Comparison of ENCODE assay signal across 9 cellular contexts in genomic region chr4:140296871-140297570, GRCh38.
DNase-seq lines count a peak whose midpoint lies in the region; ATAC-seq and TF ChIP-seq lines count a peak whose summit lies in the region.
"Had no signal": no experiment of that assay in that cellular context is flagged by ENCODE, and none has a peak within 500 bp of the region (broad histone marks: within the 10 kb centered on the region; RNA-seq: fewer than 3 reads in every experiment).

No MANE protein-coding gene starts in this region.

- H3K9ac ChIP-seq in PC-3 (ENCODE audit: low read length) = no peak overlapping the region

- peak overlapping the region; percentile 86 for H3K4me2 ChIP-seq in PC-3 (ENCODE audit: low read length)

- ATAC-seq in PC-3 (peak; percentile 71), gastroesophageal sphincter (no peak), left lobe of liver (no peak), GM19023 (IDR thresholded peaks at IDR 0.05; ENCODE audit: unreplicated experiment) (no peak)

- H3K4me3 Mint-ChIP-seq in activated naive CD4-positive, alpha-beta T cell treated with anti-CD3 and anti-CD28 coated beads for 36 hours = no peak overlapping the region

- no peaks in the 10 kb centered on the region for H3K4me1 Mint-ChIP-seq in activated naive CD4-positive, alpha-beta T cell treated with anti-CD3 and anti-CD28 coated beads for 36 hours (ENCODE audit: low read depth)

- CTCF ChIA-PET in PC-3 (lab: Charles Lee) = no interaction called here
- CTCF ChIA-PET in activated naive CD4-positive, alpha-beta T cell treated with anti-CD3 and anti-CD28 coated beads for 36 hours (lab: Charles Lee) = no interaction called here

- H3K9me3 Mint-ChIP-seq in activated naive CD4-positive, alpha-beta T cell treated with anti-CD3 and anti-CD28 coated beads for 36 hours = no peaks in the 10 kb centered on the region

- TF ChIP-seq CTCF in PC-3 (conservative IDR thresholded peaks at IDR 0.05; ENCODE audit: low read depth, low read length) (no peak), gastroesophageal sphincter (IDR thresholded peaks at IDR 0.05) (no peak), suprapubic skin (IDR thresholded peaks at IDR 0.05) (no peak)

- H3F3A ChIP-seq in PC-3 (ENCODE audit: low read length, unreplicated experiment) = no peaks in the 10 kb centered on the region

- no TSS peak for BruUV-seq in PC-3 (replicated peaks; lab: Mats Ljungman, UMichigan)

- TF ChIP-seq EP300 in gastroesophageal sphincter (IDR thresholded peaks at IDR 0.05) (no peak), suprapubic skin (IDR thresholded peaks at IDR 0.05) (no peak)

- no peaks in the 10 kb centered on the region for H3K36me3 ChIP-seq in PC-3 (ENCODE audit: low read depth, low read length)
- no peaks in the 10 kb centered on the region for H3K36me3 ChIP-seq in gastroesophageal sphincter
- no peaks in the 10 kb centered on the region for H3K36me3 ChIP-seq in suprapubic skin

- H3K9me2 ChIP-seq in PC-3 (replicated peaks; ENCODE audit: low read length) = no peaks in the 10 kb centered on the region

- no peaks in the 10 kb centered on the region for H3K9me3 ChIP-seq in PC-3 (ENCODE audit: low read length)
- H3K9me3 ChIP-seq in gastroesophageal sphincter = no peaks in the 10 kb centered on the region
- no peaks in the 10 kb centered on the region for H3K9me3 ChIP-seq in suprapubic skin

- H3K36me3 Mint-ChIP-seq in activated naive CD4-positive, alpha-beta T cell treated with anti-CD3 and anti-CD28 coated beads for 36 hours (ENCODE audit: low read depth) = no peaks in the 10 kb centered on the region

- peak overlapping the region; percentile 54 for H3K4me3 ChIP-seq in PC-3 (ENCODE audit: low read length)
- no peak overlapping the region for H3K4me3 ChIP-seq in gastroesophageal sphincter
- H3K4me3 ChIP-seq in suprapubic skin = no peak overlapping the region

- no peak for TF ChIP-seq POLR2A in gastroesophageal sphincter (IDR thresholded peaks at IDR 0.05)
- no peak for TF ChIP-seq POLR2A in suprapubic skin (IDR thresholded peaks at IDR 0.05)

- intact Hi-C loops in PC-3 (cut with micrococcal nuclease) = no loop called here
- intact Hi-C loops in activated naive CD4-positive, alpha-beta T cell treated with anti-CD3 and anti-CD28 coated beads for 36 hours (cut with micrococcal nuclease) = no loop called here

- H3K27ac ChIP-seq in PC-3 (ENCODE audit: low read length) = peak overlapping the region; percentile 11; the same call in 1 of the 2 replicates
- peak overlapping the region in 3 of 4 donors; percentile 40 to 59 (median 46) for H3K27ac ChIP-seq in gastroesophageal sphincter
- peak overlapping the region; percentile 68 for H3K27ac ChIP-seq in suprapubic skin

- peak; percentile 26 to 32 for DNase-seq in NCI-H187 (lab: John Stamatoyannopoulos, UW)
- no peak for DNase-seq in NCI-H187 treated with DMSO at 0.1 percent for 48 hours (lab: John Stamatoyannopoulos, UW)
- peak; percentile 53 for DNase-seq in PC-3
- no peak for DNase-seq in suprapubic skin (ENCODE audit: low spot score in 2 of 2)
- no peak for DNase-seq in left lobe of liver (ENCODE audit: low spot score)
- no peak for DNase-seq in activated naive CD4-positive, alpha-beta T cell treated with anti-CD3 and anti-CD28 coated beads for 36 hours
- DNase-seq: effector memory CD4-positive, alpha-beta T cell had no signal

- no peaks in the 10 kb centered on the region for H4K20me1 ChIP-seq in PC-3 (ENCODE audit: low read length)

- H3K27me3 ChIP-seq in PC-3 (ENCODE audit: low read length) = no peaks in the 10 kb centered on the region
- H3K27me3 ChIP-seq in gastroesophageal sphincter = no peaks in the 10 kb centered on the region
- no peaks in the 10 kb centered on the region for H3K27me3 ChIP-seq in suprapubic skin

- H3K27ac Mint-ChIP-seq in activated naive CD4-positive, alpha-beta T cell treated with anti-CD3 and anti-CD28 coated beads for 36 hours = no peak overlapping the region

- H3K79me2 ChIP-seq in PC-3 (ENCODE audit: low read length) = no peaks in the 10 kb centered on the region

- WGBS in gastroesophageal sphincter (ENCODE audit: low coverage in 1 of 2), 2 donors = 48 to 72% methylated on average over 2 to 4 of the region's 10 CpGs
- 50% methylated on average over 10 of the region's 10 CpGs for WGBS in suprapubic skin

- H3K4me1 ChIP-seq in PC-3 (ENCODE audit: insufficient read depth, low read length) = peaks cover 31% of the 10 kb centered on the region
- H3K4me1 ChIP-seq in gastroesophageal sphincter = peaks cover 0 to 25% (median 3%) of the 10 kb centered on the region in 3 donors
- H3K4me1 ChIP-seq in suprapubic skin = peaks cover 28% of the 10 kb centered on the region

- H2AFZ ChIP-seq in PC-3 (ENCODE audit: low read length) = peak overlapping the region; percentile 73

- H3K27me3 Mint-ChIP-seq in activated naive CD4-positive, alpha-beta T cell treated with anti-CD3 and anti-CD28 coated beads for 36 hours (ENCODE audit: low read depth) = no peaks in the 10 kb centered on the region

- POLR2A ChIA-PET in PC-3 (lab: Charles Lee; ENCODE audit: unreplicated experiment) = no interaction called here

Comparison
In these comparisons a context has a peak if more than half of its experiments do, and no peak if none do; other contexts are left out.
1. DNase-seq: peak in NCI-H187 (2 of 2) and PC-3 (single experiment); none in NCI-H187 treated with DMSO at 0.1 percent for 48 hours (single experiment), suprapubic skin (0 of 2), left lobe of liver (single experiment) and activated naive CD4-positive, alpha-beta T cell treated with anti-CD3 and anti-CD28 coated beads for 36 hours (single experiment).
2. H3K27ac ChIP-seq: peak in every context shown above with its lines; median percentile 68 in suprapubic skin; 46 in gastroesophageal sphincter; 11 in PC-3.